In the genomic region with DNA sequence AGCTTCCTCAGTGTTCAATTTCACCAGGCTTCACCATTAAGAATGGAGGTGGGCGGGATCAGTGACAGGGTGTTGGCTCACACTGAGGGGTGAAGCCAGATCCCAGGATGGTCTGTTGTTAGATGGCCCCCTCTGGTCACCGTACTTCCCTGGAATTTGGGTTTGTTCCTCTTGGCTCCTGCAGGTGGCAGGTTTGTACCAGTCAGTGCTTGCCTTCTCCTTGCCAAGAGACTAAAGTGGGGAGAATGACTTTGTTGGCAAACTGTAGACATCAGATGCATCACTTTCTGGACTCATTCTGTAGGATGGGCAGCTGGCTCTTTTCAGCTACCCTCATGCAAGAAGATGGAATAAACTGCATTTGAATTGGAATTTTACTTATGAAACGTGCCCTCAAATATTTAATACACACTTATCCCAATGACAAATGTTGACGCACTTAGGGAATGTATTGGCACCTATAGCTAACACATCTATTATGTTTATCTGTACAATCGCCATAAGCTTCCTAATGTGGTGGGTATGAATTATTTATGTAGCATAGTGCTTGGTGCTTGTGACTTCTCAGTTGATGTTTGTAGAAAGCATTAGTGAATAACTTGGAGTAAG, we compare ENCODE assay signal across 8 cellular contexts.
DNase-seq lines count a peak whose midpoint lies in the region; ATAC-seq and TF ChIP-seq lines count a peak whose summit lies in the region.

No MANE protein-coding gene starts in this region.

- no peak for ATAC-seq in stimulated activated naive CD8-positive, alpha-beta T cell treated with anti-CD3 and anti-CD28 coated beads, Interleukin-15, amount 100 ng/mL, for 72 hours
- ATAC-seq in GM21447 (IDR thresholded peaks at IDR 0.05; ENCODE audit: unreplicated experiment), result no peak

- peak; percentile 44 for TF ChIP-seq CTCF in NB4 (IDR thresholded peaks at IDR 0.05; ENCODE audit: low read depth, low read length)

- TF ChIP-seq POLR2A in NB4 (IDR thresholded peaks at IDR 0.05; ENCODE audit: extremely low read depth, insufficient read length), result no peak

- H3K4me3 Mint-ChIP-seq in stimulated activated naive CD8-positive, alpha-beta T cell treated with anti-CD3 and anti-CD28 coated beads, Interleukin-15, amount 100 ng/mL, for 72 hours, result no peak overlapping the region

- H3K9me3 Mint-ChIP-seq in stimulated activated naive CD8-positive, alpha-beta T cell treated with anti-CD3 and anti-CD28 coated beads, Interleukin-15, amount 100 ng/mL, for 72 hours, result no peaks in the 10 kb centered on the region

- H3K4me3 ChIP-seq in NB4 (ENCODE audit: low read depth, low read length), result no peak overlapping the region

- peak; percentile 31 for DNase-seq in stimulated activated CD4-positive, alpha-beta T cell treated with anti-CD3 and anti-CD28 coated beads, Interleukin-15, amount 100 ng/mL, for 24 hours
- no peak for DNase-seq in stimulated activated CD4-positive, alpha-beta T cell treated with anti-CD3 and anti-CD28 coated beads, Interleukin-4, amount 100 ng/mL, for 4 hours
- DNase-seq in NB4 (ENCODE audit: low read depth) (peak; percentile 65), iPS DF 19.7 (ENCODE audit: low read depth, low spot score) (peak; percentile 72), NCI-H128 (lab: John Stamatoyannopoulos, UW; ENCODE audit: unreplicated experiment) (no peak)
- DNase-seq in activated T-helper 9 cell treated with anti-CD3 and anti-CD28 coated beads, Interleukin-2, amount 50 U/mL, for 16 hours (ENCODE audit: low read depth), result peak; percentile 2
- peak; percentile 13 to 18 for DNase-seq in stimulated activated naive CD8-positive, alpha-beta T cell treated with anti-CD3 and anti-CD28 coated beads, Interleukin-15, amount 100 ng/mL, for 72 hours

- peaks cover 4% of the 10 kb centered on the region for H3K4me1 Mint-ChIP-seq in stimulated activated naive CD8-positive, alpha-beta T cell treated with anti-CD3 and anti-CD28 coated beads, Interleukin-15, amount 100 ng/mL, for 72 hours

- H3K27me3 Mint-ChIP-seq in stimulated activated naive CD8-positive, alpha-beta T cell treated with anti-CD3 and anti-CD28 coated beads, Interleukin-15, amount 100 ng/mL, for 72 hours, result no peaks in the 10 kb centered on the region

- no peak overlapping the region for H3K27ac Mint-ChIP-seq in stimulated activated naive CD8-positive, alpha-beta T cell treated with anti-CD3 and anti-CD28 coated beads, Interleukin-15, amount 100 ng/mL, for 72 hours

Comparison
In these comparisons a context has a peak if more than half of its experiments do, and no peak if none do; other contexts are left out.
1. DNase-seq: peak in stimulated activated CD4-positive, alpha-beta T cell treated with anti-CD3 and anti-CD28 coated beads, Interleukin-15, amount 100 ng/mL, for 24 hours (single experiment), NB4 (single experiment), activated T-helper 9 cell treated with anti-CD3 and anti-CD28 coated beads, Interleukin-2, amount 50 U/mL, for 16 hours (single experiment), iPS DF 19.7 (single experiment) and stimulated activated naive CD8-positive, alpha-beta T cell treated with anti-CD3 and anti-CD28 coated beads, Interleukin-15, amount 100 ng/mL, for 72 hours (2 of 2); none in stimulated activated CD4-positive, alpha-beta T cell treated with anti-CD3 and anti-CD28 coated beads, Interleukin-4, amount 100 ng/mL, for 4 hours (0 of 2) and NCI-H128 (single experiment).